In genomic region chr11:33536178-33536577, GRCh38 we compare ENCODE assay signal across 26 cellular contexts.
"Had no signal": no experiment of that assay in that cellular context is flagged by ENCODE, and none has a peak within 500 bp of the region (broad histone marks: within the 10 kb centered on the region; RNA-seq: fewer than 3 reads in every experiment).

No MANE protein-coding gene starts in this region.

- ATAC-seq: activated CD4-positive, alpha-beta T cell treated with anti-CD3 and anti-CD28 coated beads for 36 hours; activated CD8-positive, alpha-beta memory T cell treated with anti-CD3 and anti-CD28 coated beads, Interleukin-2, amount 10 ng/mL, durations not matched to agents 7 days and 5 days; activated CD8-positive, alpha-beta T cell treated with anti-CD3 and anti-CD28 coated beads, Interleukin-2, amount 10 ng/mL, durations not matched to agents 7 days and 5 days; activated naive CD8-positive, alpha-beta T cell treated with anti-CD3 and anti-CD28 coated beads, Interleukin-2, amount 50 U/mL, for 24 hours had no signal

- H3K27ac ChIP-seq: adrenal gland, breast epithelium, cardiac muscle cell, colonic mucosa, epithelial cell of prostate had no signal

- H3K27me3 ChIP-seq: adrenal gland, breast epithelium, cardiac muscle cell, colonic mucosa had no signal

- H3K4me3 ChIP-seq: adrenal gland, breast epithelium, cardiac muscle cell, colonic mucosa had no signal

- H3K4me1 ChIP-seq: adrenal gland, colonic mucosa had no signal

- DNase-seq: activated CD4-positive, alpha-beta memory T cell treated with anti-CD3 and anti-CD28 coated beads for 36 hours; activated CD4-positive, alpha-beta T cell treated with anti-CD3 and anti-CD28 coated beads for 36 hours; activated CD4-positive, alpha-beta T cell treated with anti-CD3 and anti-CD28 coated beads, Interleukin-2, amount 10 ng/mL, durations not matched to agents 24 days and 14 days; activated CD4-positive, CD25-positive, alpha-beta regulatory T cell; activated CD4-positive, CD25-positive, alpha-beta regulatory T cell treated with anti-CD3 and anti-CD28 coated beads, Interleukin-2, amount 50 U/mL, for 72 hours; activated CD8-positive, alpha-beta memory T cell treated with anti-CD3 and anti-CD28 coated beads, Interleukin-2, amount 10 ng/mL, durations not matched to agents 7 days and 5 days; activated CD8-positive, alpha-beta memory T cell treated with anti-CD3 and anti-CD28 coated beads, Interleukin-2, amount 50 U/mL, for 4 hours; activated CD8-positive, alpha-beta T cell treated with anti-CD3 and anti-CD28 coated beads, Interleukin-2, amount 10 ng/mL, durations not matched to agents 7 days and 5 days; activated effector memory CD4-positive, alpha-beta T cell treated with anti-CD3 and anti-CD28 coated beads, Interleukin-2, amount 50 U/mL, for 16 hours; activated naive CD4-positive, alpha-beta T cell treated with anti-CD3 and anti-CD28 coated beads for 36 hours; activated naive CD8-positive, alpha-beta T cell treated with anti-CD3 and anti-CD28 coated beads for 36 hours; activated naive CD8-positive, alpha-beta T cell treated with anti-CD3 and anti-CD28 coated beads, Interleukin-2, amount 50 U/mL, for 24 hours; activated T-cell treated with anti-CD3 and anti-CD28 coated beads, Interleukin-2, amount 50 U/mL, for 1 hour; activated T-cell treated with anti-CD3 and anti-CD28 coated beads, Interleukin-2, amount 50 U/mL, for 48 hours; adrenal gland; amygdala; aorta; central memory CD4-positive, alpha-beta T cell; cerebellar nuclear complex; colonic mucosa; effector CD8-positive, alpha-beta T cell; foreskin fibroblast; T-helper 2 cell had no signal

- H3K36me3 ChIP-seq: adrenal gland, breast epithelium, cardiac muscle cell, colonic mucosa had no signal

- H3K9me3 ChIP-seq: adrenal gland, colonic mucosa had no signal
